Comparison of ENCODE assay signal across 1 cellular context in the genomic region with DNA sequence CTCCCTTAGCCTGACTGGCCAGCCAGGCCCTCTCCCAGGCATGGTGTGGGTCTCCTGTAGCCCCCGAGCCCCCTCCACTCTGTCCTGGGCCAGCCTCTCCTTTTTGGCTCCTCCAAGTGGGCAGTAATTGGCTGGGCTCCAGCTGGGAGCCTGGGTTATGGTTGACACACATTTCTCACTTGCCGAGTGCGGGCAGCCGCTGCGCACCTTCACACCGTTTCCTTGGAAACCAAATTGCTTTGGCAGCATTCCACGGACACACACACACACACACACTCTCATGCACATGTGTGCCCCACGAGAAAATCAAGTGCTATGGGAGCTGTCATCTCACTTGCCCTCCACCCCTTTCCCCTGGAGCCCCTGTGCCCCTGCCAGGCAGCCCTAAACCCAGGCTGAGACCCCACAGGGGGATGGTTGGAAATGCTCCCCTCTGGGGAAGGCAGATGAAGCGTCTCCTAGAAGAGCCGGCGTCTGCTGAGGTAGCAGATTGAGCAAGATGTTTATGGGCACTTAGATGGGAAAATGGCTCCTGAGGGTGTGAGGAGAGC.
TF ChIP-seq lines count a peak whose summit lies in the region.

No MANE protein-coding gene starts in this region.

TF ChIP-seq in SK-N-SH, 30 proteins besides CTCF, POLR2A, EP300 and RAD21 (continued from another document):
- no peak for TF ChIP-seq GABPA (IDR thresholded peaks at IDR 0.05; ENCODE audit: low read depth)
- TF ChIP-seq USF2 (IDR thresholded peaks at IDR 0.05; ENCODE audit: borderline replicate concordance, low read depth, low read length) = no peak
- TF ChIP-seq RFX5 (IDR thresholded peaks at IDR 0.05; ENCODE audit: low read length) = no peak
- TF ChIP-seq, protein P1, sequence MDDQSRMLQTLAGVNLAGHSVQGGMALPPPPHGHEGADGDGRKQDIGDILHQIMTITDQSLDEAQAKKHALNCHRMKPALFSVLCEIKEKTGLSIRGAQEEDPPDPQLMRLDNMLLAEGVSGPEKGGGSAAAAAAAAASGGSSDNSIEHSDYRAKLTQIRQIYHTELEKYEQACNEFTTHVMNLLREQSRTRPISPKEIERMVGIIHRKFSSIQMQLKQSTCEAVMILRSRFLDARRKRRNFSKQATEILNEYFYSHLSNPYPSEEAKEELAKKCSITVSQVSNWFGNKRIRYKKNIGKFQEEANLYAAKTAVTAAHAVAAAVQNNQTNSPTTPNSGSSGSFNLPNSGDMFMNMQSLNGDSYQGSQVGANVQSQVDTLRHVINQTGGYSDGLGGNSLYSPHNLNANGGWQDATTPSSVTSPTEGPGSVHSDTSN (IDR thresholded peaks at IDR 0.05) = no peak
- no peak for TF ChIP-seq EZH2phosphoT487 (IDR thresholded peaks at IDR 0.05; ENCODE audit: borderline replicate concordance, low read depth)
- TF ChIP-seq RCOR1 (IDR thresholded peaks at IDR 0.05; ENCODE audit: low read length) = peak; percentile 73
- no peak for TF ChIP-seq TAF1 (IDR thresholded peaks at IDR 0.05; ENCODE audit: borderline replicate concordance, low read depth, low read length)
